20 cellular contexts compared by ENCODE assay signal in genomic region chrX:129840334-129840733, GRCh38. TPM values are rescaled to one million over a fixed set of nuclear protein-coding genes. Genes with fewer than 3 reads are reported as not detected.
DNase-seq lines count a peak whose midpoint lies in the region; ATAC-seq, FAIRE-seq and TF ChIP-seq lines count a peak whose summit lies in the region.
"Had no signal": no experiment of that assay in that cellular context is flagged by ENCODE, and none has a peak within 500 bp of the region (broad histone marks: within the 10 kb centered on the region; RNA-seq: fewer than 3 reads in every experiment).

No MANE protein-coding gene starts in this region.

- TF ChIP-seq POLR2A in K562 (conservative IDR thresholded peaks at IDR 0.05): no peak

- H3K9ac ChIP-seq in OCI-LY1 (ENCODE audit: low read length) (peak overlapping the region; percentile 30; the same call in 1 of the 2 replicates), K562 (ENCODE audit: insufficient read depth in 1 of 2, low read depth in 2 of 2, low read length in 2 of 2) (no peak overlapping the region)

- peaks cover 16% of the 10 kb centered on the region; the same call in 1 of the 2 replicates for H3K36me3 ChIP-seq in OCI-LY1 (ENCODE audit: insufficient read depth, low read length)
- H3K36me3 ChIP-seq in K562 (ENCODE audit: control insufficient read depth, insufficient read depth, low read length): peaks cover 35% of the 10 kb centered on the region; the same call in 2 of the 3 replicates
- H3K36me3 ChIP-seq: upper lobe of left lung had no signal

- TF ChIP-seq RAD21 in K562 (CRISPR knock-in tag; conservative IDR thresholded peaks at IDR 0.05 in 1 of 2, IDR thresholded peaks at IDR 0.05 in 1 of 2): no peak

- ATAC-seq in K562: no peak
- ATAC-seq in GM21576 (IDR thresholded peaks at IDR 0.05; ENCODE audit: unreplicated experiment): no peak
- no peak for ATAC-seq in HG03442 (IDR thresholded peaks at IDR 0.05; ENCODE audit: unreplicated experiment)
- ATAC-seq: activated CD8-positive, alpha-beta memory T cell treated with anti-CD3 and anti-CD28 coated beads, Interleukin-2, amount 10 ng/mL, durations not matched to agents 7 days and 5 days; left cardiac atrium; natural killer cell treated with Interleukin-12 subunit alpha and Interleukin-12 subunit beta and Interleukin-15 and Interleukin-18, amount 100 ng/mL, for 72 hours; stimulated activated naive CD8-positive, alpha-beta T cell treated with anti-CD3 and anti-CD28 coated beads, Interleukin-15, Interleukin-2, amounts not matched to agents 100 U/mL and 50 U/mL, for 24 hours had no signal

- peak overlapping the region; percentile 35 for H3K27ac ChIP-seq in OCI-LY1 (ENCODE audit: low read depth, low read length, poor library complexity, severe bottlenecking)
- H3K27ac ChIP-seq in K562 (ENCODE audit: extremely low read depth, low read depth, low read length): no peak overlapping the region
- peak overlapping the region; percentile 78 for H3K27ac ChIP-seq in substantia nigra (ENCODE audit: low read depth, low read length, poor library complexity, severe bottlenecking)
- H3K27ac ChIP-seq: esophagus muscularis mucosa, upper lobe of left lung had no signal

- intact Hi-C loops in K562 (cut with micrococcal nuclease): loop anchor here (5.0 kb wide), 1 partner anchor 67 kb away; the partner anchor contains the start of gene UTP14A

- no peak for TF ChIP-seq EP300 in K562 (IDR thresholded peaks at IDR 0.05; ENCODE audit: low read length)

- no TSS peak for BruUV-seq in K562 (replicated peaks; lab: Mats Ljungman, UMichigan)

- FAIRE-seq in K562 (lab: Jason Lieb, UNC): no peak

- H4K20me1 ChIP-seq in OCI-LY1 (ENCODE audit: insufficient read depth, low read length): no peaks in the 10 kb centered on the region
- 0 out of 2 replicates have a peak, but pooled peaks cover 3% of the 10 kb centered on the region for H4K20me1 ChIP-seq in K562 (replicated peaks; ENCODE audit: control insufficient read depth, insufficient read depth, low read length)

- H3K4me3 ChIP-seq in OCI-LY1 (ENCODE audit: low read depth, low read length, poor library complexity, severe bottlenecking) (peak overlapping the region; percentile 44), K562 (no peak overlapping the region)

- peaks cover 7% of the 10 kb centered on the region for H3K9me3 Mint-ChIP-seq in glutamatergic neuron (ENCODE audit: unreplicated experiment)
- H3K9me3 Mint-ChIP-seq: natural killer cell treated with Interleukin-12 subunit alpha and Interleukin-12 subunit beta and Interleukin-15 and Interleukin-18, amount 100 ng/mL, for 72 hours had no signal

- no peaks in the 10 kb centered on the region for H3F3A ChIP-seq in OCI-LY1 (ENCODE audit: insufficient read depth, low read length)

- no peaks in the 10 kb centered on the region for H3K27me3 Mint-ChIP-seq in glutamatergic neuron (ENCODE audit: unreplicated experiment)
- H3K27me3 Mint-ChIP-seq: activated CD8-positive, alpha-beta memory T cell treated with anti-CD3 and anti-CD28 coated beads, Interleukin-2, amount 10 ng/mL, durations not matched to agents 7 days and 5 days had no signal

- DNase-seq in K562 (ENCODE audit: extremely low read depth in 1 of 4, low spot score in 3 of 4): no peak
- DNase-seq in glutamatergic neuron: no peak
- DNase-seq in substantia nigra (lab: John Stamatoyannopoulos, UW): peak in 1 of 49 donors; percentile 4
- no peak for DNase-seq in 8988T
- DNase-seq: activated CD4-positive, alpha-beta T cell treated with anti-CD3 and anti-CD28 coated beads for 48 hours; activated CD8-positive, alpha-beta memory T cell treated with anti-CD3 and anti-CD28 coated beads, Interleukin-2, amount 10 ng/mL, durations not matched to agents 7 days and 5 days; DND-41; left cardiac atrium; midbrain; NCI-H1417 treated with DMSO at 0.1 percent for 48 hours; NCI-H510A treated with DMSO at 0.1 percent for 48 hours; Right ventricle myocardium superior; stimulated activated CD4-positive, alpha-beta T cell treated with anti-CD3 and anti-CD28 coated beads, Interleukin-2, amount 100 ng/mL, for 24 hours; stimulated activated naive CD8-positive, alpha-beta T cell treated with anti-CD3 and anti-CD28 coated beads, Interleukin-15, Interleukin-2, amounts not matched to agents 100 U/mL and 50 U/mL, for 24 hours; upper lobe of left lung had no signal

- WGBS in K562 (ENCODE audit: insufficient coverage, low coverage, missing lambda C conversion rate): 35% methylated on average over 5 of the region's 5 CpGs

- no peaks in the 10 kb centered on the region for H3K9me1 ChIP-seq in K562 (ENCODE audit: control insufficient read depth, insufficient read depth, low read length)

- H3K4me2 ChIP-seq in OCI-LY1 (ENCODE audit: low read length) (peak overlapping the region; percentile 53), K562 (ENCODE audit: insufficient read depth, low read length) (peak overlapping the region; percentile 52)

- no peaks in the 10 kb centered on the region for H3K9me2 ChIP-seq in OCI-LY1 (ENCODE audit: low read depth, low read length)

- POLR2A ChIA-PET in K562 (lab: Yijun Ruan, JAX): interaction anchor here (0.6 to 1.7 kb wide), 2 partner anchors 10 to 17 kb away, joined by 3 to 4 read pairs; no protein-coding TSS in a partner anchor

- TF ChIP-seq CTCF in OCI-LY1 (IDR thresholded peaks at IDR 0.05; ENCODE audit: low read length) (no peak), K562 (IDR thresholded peaks at IDR 0.05 in 2 of 3, conservative IDR thresholded peaks at IDR 0.05 in 1 of 3; ENCODE audit: insufficient read depth in 2 of 3, low read depth in 1 of 3, low read length in 3 of 3) (no peak), glutamatergic neuron (IDR thresholded peaks at IDR 0.05; ENCODE audit: partially characterized antibody, unreplicated experiment) (no peak)

- no peaks in the 10 kb centered on the region for H3K9me3 ChIP-seq in OCI-LY1 (ENCODE audit: low read length)
- H3K9me3 ChIP-seq in K562 (replicated peaks; ENCODE audit: control insufficient read depth, insufficient read depth, low read depth, low read length): no peaks in the 10 kb centered on the region
- H3K9me3 ChIP-seq: esophagus muscularis mucosa, upper lobe of left lung had no signal

- H3K4me1 Mint-ChIP-seq in glutamatergic neuron (ENCODE audit: low read depth, unreplicated experiment): peaks cover 18% of the 10 kb centered on the region

- H3K27ac Mint-ChIP-seq in glutamatergic neuron (ENCODE audit: unreplicated experiment): peak overlapping the region; percentile 66
- H3K27ac Mint-ChIP-seq: activated CD8-positive, alpha-beta memory T cell treated with anti-CD3 and anti-CD28 coated beads, Interleukin-2, amount 10 ng/mL, durations not matched to agents 7 days and 5 days; natural killer cell treated with Interleukin-12 subunit alpha and Interleukin-12 subunit beta and Interleukin-15 and Interleukin-18, amount 100 ng/mL, for 72 hours had no signal

- no peaks in the 10 kb centered on the region for H3K79me2 ChIP-seq in OCI-LY1 (ENCODE audit: insufficient read depth, low read length)
- peaks cover 35% of the 10 kb centered on the region for H3K79me2 ChIP-seq in K562 (ENCODE audit: control insufficient read depth, insufficient read depth, low read length)

- H3K4me1 ChIP-seq in OCI-LY1 (ENCODE audit: insufficient read depth, low read length, severe bottlenecking) (peaks cover 32% of the 10 kb centered on the region), K562 (replicated peaks in 1 of 2; ENCODE audit: control insufficient read depth in 2 of 2, insufficient read depth in 2 of 2, low read length in 2 of 2) (peaks cover 8 to 31% of the 10 kb centered on the region in 2 experiments)

- in situ Hi-C loops in K562 (cut with MboI): no loop called here

- no peaks in the 10 kb centered on the region for H3K36me3 Mint-ChIP-seq in glutamatergic neuron (ENCODE audit: unreplicated experiment)
- H3K36me3 Mint-ChIP-seq: natural killer cell treated with Interleukin-12 subunit alpha and Interleukin-12 subunit beta and Interleukin-15 and Interleukin-18, amount 100 ng/mL, for 72 hours had no signal

- H2AFZ ChIP-seq in OCI-LY1 (ENCODE audit: low read length) (no peak overlapping the region), K562 (ENCODE audit: low read depth, low read length) (no peak overlapping the region)

- CTCF ChIA-PET in K562 (lab: Yijun Ruan, JAX; ENCODE audit: low intra/inter-chr PET ratio): no interaction called here

- H3K27me3 ChIP-seq in OCI-LY1 (ENCODE audit: insufficient read depth, low read length): no peaks in the 10 kb centered on the region
- no peaks in the 10 kb centered on the region for H3K27me3 ChIP-seq in K562 (ENCODE audit: control insufficient read depth in 2 of 2, insufficient read depth in 2 of 2, low read length in 2 of 2)
- H3K27me3 ChIP-seq: esophagus muscularis mucosa, upper lobe of left lung had no signal

- peak overlapping the region; percentile 70 for H3K4me3 Mint-ChIP-seq in glutamatergic neuron (ENCODE audit: unreplicated experiment)
- H3K4me3 Mint-ChIP-seq: activated CD8-positive, alpha-beta memory T cell treated with anti-CD3 and anti-CD28 coated beads, Interleukin-2, amount 10 ng/mL, durations not matched to agents 7 days and 5 days; natural killer cell treated with Interleukin-12 subunit alpha and Interleukin-12 subunit beta and Interleukin-15 and Interleukin-18, amount 100 ng/mL, for 72 hours had no signal

TF ChIP-seq in K562, 482 proteins besides CTCF, POLR2A, EP300 and RAD21 (continues in another document):
- TF ChIP-seq SMAD2 (IDR thresholded peaks at IDR 0.05; ENCODE audit: low read depth, low read length): no peak

RNA-seq across cellular contexts. Expression of gene ZDHHC9, which starts 3.4 kb away (rescaled TPM):
- total RNA-seq in K562 (2011; cell fraction: chromatin; rRNA removed; ENCODE audit: low replicate concordance): 58.2 and 65.0 TPM in 2 replicates
- total RNA-seq in K562 (2011; cell fraction: nucleolus; rRNA removed): 40.9 and 44.1 TPM in 2 replicates
- 73.5 and 116 TPM in 2 replicates for total RNA-seq in K562 (2011; cell fraction: nucleoplasm; rRNA removed)
- total RNA-seq in K562 (2014; rRNA removed) (7.2 and 10.8 TPM in 2 replicates), K562 (2014; rRNA removed; fragmentation: Illumina TruSeq; extraction: Trizol) (9.3 and 10.5 TPM in 2 replicates), K562 (2015; rRNA removed; fragmentation: Illumina TruSeq; extraction: Trizol) (6.4 and 6.8 TPM in 2 replicates), K562 (2021) (16.9 and 18.8 TPM in 2 replicates), glutamatergic neuron (ENCODE audit: unreplicated experiment) (62.0 TPM)
- polyA plus RNA-seq in K562 (2011; rRNA removed) (13.1 and 18.9 TPM in 2 replicates), K562 (2014; fragmentation: Illumina TruSeq; extraction: Trizol) (17.8 and 22.4 TPM in 2 replicates), K562 (2014; fragmentation: Nextera tagmentation; extraction: Ambion mirVana) (1 to 10 TPM; 7.2 to 7.3 TPM), K562 (2014; rRNA removed) (8.0 and 9.1 TPM in 2 replicates)
- polyA plus RNA-seq in K562 (2011; cell fraction: cytosol; rRNA removed): 9.3 and 14.3 TPM in 2 replicates
- polyA plus RNA-seq in K562 (2011; cell fraction: nucleus; rRNA removed): 20.4 and 22.9 TPM in 2 replicates
- 10.3 and 17.4 TPM in 2 replicates for polyA plus RNA-seq in K562 (2012)
- polyA minus RNA-seq in K562 (2011; rRNA and poly(A)+ RNA removed): 22.8 and 24.8 TPM in 2 replicates
- 13.8 and 17.3 TPM in 2 replicates for polyA minus RNA-seq in K562 (2011; cell fraction: cytosol; rRNA and poly(A)+ RNA removed)
- 14.1 and 22.1 TPM in 2 replicates for polyA minus RNA-seq in K562 (2011; cell fraction: nucleus; rRNA and poly(A)+ RNA removed)
